8 cellular contexts compared by ENCODE assay signal in genomic region chr15:84748274-84749110, GRCh38. TPM values are rescaled to one million over a fixed set of nuclear protein-coding genes. Genes with fewer than 3 reads are reported as not detected.
A peak's percentile ranks its signal among the peaks of the same experiment; 100 is the strongest.
DNase-seq lines count a peak whose midpoint lies in the region; ATAC-seq and TF ChIP-seq lines count a peak whose summit lies in the region.

A gene with protein sequence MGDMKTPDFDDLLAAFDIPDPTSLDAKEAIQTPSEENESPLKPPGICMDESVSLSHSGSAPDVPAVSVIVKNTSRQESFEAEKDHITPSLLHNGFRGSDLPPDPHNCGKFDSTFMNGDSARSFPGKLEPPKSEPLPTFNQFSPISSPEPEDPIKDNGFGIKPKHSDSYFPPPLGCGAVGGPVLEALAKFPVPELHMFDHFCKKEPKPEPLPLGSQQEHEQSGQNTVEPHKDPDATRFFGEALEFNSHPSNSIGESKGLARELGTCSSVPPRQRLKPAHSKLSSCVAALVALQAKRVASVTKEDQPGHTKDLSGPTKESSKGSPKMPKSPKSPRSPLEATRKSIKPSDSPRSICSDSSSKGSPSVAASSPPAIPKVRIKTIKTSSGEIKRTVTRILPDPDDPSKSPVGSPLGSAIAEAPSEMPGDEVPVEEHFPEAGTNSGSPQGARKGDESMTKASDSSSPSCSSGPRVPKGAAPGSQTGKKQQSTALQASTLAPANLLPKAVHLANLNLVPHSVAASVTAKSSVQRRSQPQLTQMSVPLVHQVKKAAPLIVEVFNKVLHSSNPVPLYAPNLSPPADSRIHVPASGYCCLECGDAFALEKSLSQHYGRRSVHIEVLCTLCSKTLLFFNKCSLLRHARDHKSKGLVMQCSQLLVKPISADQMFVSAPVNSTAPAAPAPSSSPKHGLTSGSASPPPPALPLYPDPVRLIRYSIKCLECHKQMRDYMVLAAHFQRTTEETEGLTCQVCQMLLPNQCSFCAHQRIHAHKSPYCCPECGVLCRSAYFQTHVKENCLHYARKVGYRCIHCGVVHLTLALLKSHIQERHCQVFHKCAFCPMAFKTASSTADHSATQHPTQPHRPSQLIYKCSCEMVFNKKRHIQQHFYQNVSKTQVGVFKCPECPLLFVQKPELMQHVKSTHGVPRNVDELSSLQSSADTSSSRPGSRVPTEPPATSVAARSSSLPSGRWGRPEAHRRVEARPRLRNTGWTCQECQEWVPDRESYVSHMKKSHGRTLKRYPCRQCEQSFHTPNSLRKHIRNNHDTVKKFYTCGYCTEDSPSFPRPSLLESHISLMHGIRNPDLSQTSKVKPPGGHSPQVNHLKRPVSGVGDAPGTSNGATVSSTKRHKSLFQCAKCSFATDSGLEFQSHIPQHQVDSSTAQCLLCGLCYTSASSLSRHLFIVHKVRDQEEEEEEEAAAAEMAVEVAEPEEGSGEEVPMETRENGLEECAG (N-terminal part only) (plus strand): TSS chr15:84748592. CDS start chr15:84782676, 34,084 bp downstream.

- no peaks in the 10 kb centered on the region for H3K9me2 ChIP-seq in neural cell (ENCODE audit: insufficient read depth, low read length)

- peaks cover 41% of the 10 kb centered on the region for H3K79me2 ChIP-seq in neural cell (replicated peaks; ENCODE audit: insufficient read depth, low read length)

- H3K4me3 Mint-ChIP-seq in CD4-positive, alpha-beta memory T cell = peak within 1 kb of the TSS; percentile 93 to 99 (median 98)

- H3K4me1 ChIP-seq in CD4-positive, alpha-beta memory T cell (ENCODE audit: insufficient read depth, low read length) = peaks cover 68% of the 10 kb centered on the region

- TF ChIP-seq EP300 in neural cell (conservative IDR thresholded peaks at IDR 0.05; ENCODE audit: poor library complexity, severe bottlenecking) = no peak

- H3K4me3 ChIP-seq in CD4-positive, alpha-beta memory T cell (ENCODE audit: low read length in 2 of 2) = peak within 1 kb of the TSS; percentile 88 to 93
- peak within 1 kb of the TSS; percentile 86 for H3K4me3 ChIP-seq in neural cell (ENCODE audit: low read length)

- POLR2A ChIA-PET in CD4-positive, alpha-beta memory T cell (lab: Charles Lee; ENCODE audit: partially characterized antibody) = interaction anchor here (0.5 to 14.2 kb wide), 29 partner anchors 14 to 154 kb away, joined by 3 to 522 read pairs (median 6); partner anchors contain the start of genes NMB, SEC11A, WDR73 and ZSCAN2

- no peaks in the 10 kb centered on the region for H3F3A ChIP-seq in neural cell (ENCODE audit: insufficient read depth, low read length, poor library complexity, severe bottlenecking)

- H3K4me1 Mint-ChIP-seq in CD4-positive, alpha-beta memory T cell = peaks cover 52 to 74% (median 64%) of the 10 kb centered on the region in 4 donors

- peak within 1 kb of the TSS; percentile 80 for H3K27ac ChIP-seq in CD4-positive, alpha-beta memory T cell (ENCODE audit: low read depth, low read length)
- peak within 1 kb of the TSS; percentile 85 for H3K27ac ChIP-seq in neural cell (ENCODE audit: low read length)

- peak; percentile 49 for ATAC-seq in GM19438 (IDR thresholded peaks at IDR 0.05; ENCODE audit: low read depth, unreplicated experiment)
- peak; percentile 34 for ATAC-seq in HG03565 (IDR thresholded peaks at IDR 0.05; ENCODE audit: unreplicated experiment)

- H3K27ac Mint-ChIP-seq in CD4-positive, alpha-beta memory T cell = peak within 1 kb of the TSS; percentile 97 to 99 (median 99)

- H2AFZ ChIP-seq in neural cell (ENCODE audit: low read depth, low read length) = peak within 1 kb of the TSS; percentile 96

- TF ChIP-seq POLR2A in Raji (IDR thresholded peaks at IDR 0.05; ENCODE audit: insufficient read depth, low read depth, low read length) = peak; percentile 38; the same call in 1 of the 2 replicates

- no peak for TF ChIP-seq RAD21 in neural cell (conservative IDR thresholded peaks at IDR 0.05)

- peak; percentile 78 to 87 (median 80) for DNase-seq in CD4-positive, alpha-beta memory T cell
- peak; percentile 78 for DNase-seq in activated effector memory CD4-positive, alpha-beta T cell treated with Interleukin-2 at 50 U/mL for 16 hours
- DNase-seq in fibroblast of the conjunctiva (ENCODE audit: low read depth) (peak; percentile 47), stromal cell of bone marrow (ENCODE audit: low read depth) (peak; percentile 58)

- no peaks in the 10 kb centered on the region for H3K27me3 ChIP-seq in CD4-positive, alpha-beta memory T cell (ENCODE audit: insufficient read depth, low read length)
- no peaks in the 10 kb centered on the region for H3K27me3 ChIP-seq in neural cell (ENCODE audit: insufficient read depth, low read depth, low read length)

- CTCF ChIA-PET in CD4-positive, alpha-beta memory T cell (lab: Charles Lee; ENCODE audit: partially characterized antibody) = interaction anchor here (0.6 to 3.5 kb wide), 19 partner anchors 13 to 99 kb away, joined by 3 to 31 read pairs (median 5); partner anchors contain the start of genes NMB, SEC11A and WDR73

- TF ChIP-seq CTCF in neural cell (IDR thresholded peaks at IDR 0.05; ENCODE audit: poor library complexity, severe bottlenecking) = peak; percentile 44

- H3K9me3 ChIP-seq in CD4-positive, alpha-beta memory T cell (ENCODE audit: control insufficient read depth in 1 of 2, low read length in 2 of 2) = no peaks in the 10 kb centered on the region
- H3K9me3 ChIP-seq in neural cell (ENCODE audit: low read length) = no peaks in the 10 kb centered on the region

- no peaks in the 10 kb centered on the region for H3K27me3 Mint-ChIP-seq in CD4-positive, alpha-beta memory T cell

- H3K36me3 Mint-ChIP-seq in CD4-positive, alpha-beta memory T cell = peaks cover 4 to 24% of the 10 kb centered on the region in 2 donors

- peak within 1 kb of the TSS; percentile 97 for H3K4me2 ChIP-seq in neural cell (ENCODE audit: low read length)

- H3K36me3 ChIP-seq in CD4-positive, alpha-beta memory T cell (ENCODE audit: insufficient read depth, low read length) = no peaks in the 10 kb centered on the region
- H3K36me3 ChIP-seq in neural cell (ENCODE audit: insufficient read depth, low read length) = no peaks in the 10 kb centered on the region

- H3K9ac ChIP-seq in neural cell (ENCODE audit: low read length) = peak within 1 kb of the TSS; percentile 86

- intact Hi-C loops in CD4-positive, alpha-beta memory T cell (cut with micrococcal nuclease) = loop anchor here (1.0 to 10.0 kb wide), 8 partner anchors 13 to 161 kb away; partner anchors contain the start of genes NMB, SEC11A, WDR73 and ZSCAN2

- H4K20me1 ChIP-seq in neural cell (ENCODE audit: insufficient read depth) = no peaks in the 10 kb centered on the region

- no peaks in the 10 kb centered on the region for H3K9me3 Mint-ChIP-seq in CD4-positive, alpha-beta memory T cell

TF ChIP-seq in neural cell, 6 proteins besides CTCF, POLR2A, EP300 and RAD21:
- no peak for TF ChIP-seq EZH2 (IDR thresholded peaks at IDR 0.05; ENCODE audit: borderline replicate concordance, insufficient read depth, low read length, poor library complexity, severe bottlenecking)
- peak; percentile 47 for TF ChIP-seq POLR2AphosphoS5 (IDR thresholded peaks at IDR 0.05)

RNA-seq across cellular contexts. Expression of the gene that starts here (rescaled TPM):
- total RNA-seq in CD4-positive, alpha-beta memory T cell = 10 to 100 TPM; 40.8 to 42.6 TPM
- 10 to 100 TPM in 1 of 2 donors, 1 to 10 TPM in 1; 1.7 to 13.5 TPM for polyA plus RNA-seq in CD4-positive, alpha-beta memory T cell
- 3.7 and 3.9 TPM in 2 replicates for polyA plus RNA-seq in neural cell
- 10.2 and 11.3 TPM in 2 replicates for polyA minus RNA-seq in neural cell

Comparison
In these comparisons a context has a peak if more than half of its experiments do, and no peak if none do; other contexts are left out.
1. Peak in every context shown above with its lines: DNase-seq, ATAC-seq, H3K4me3 ChIP-seq and H3K27ac ChIP-seq.